ENCODE assay signal across 25 cellular contexts in genomic region chr10:77707570-77707969, GRCh38.
DNase-seq lines count a peak whose midpoint lies in the region; ATAC-seq, FAIRE-seq and TF ChIP-seq lines count a peak whose summit lies in the region.
"Had no signal": no experiment of that assay in that cellular context is flagged by ENCODE, and none has a peak within 500 bp of the region (broad histone marks: within the 10 kb centered on the region; RNA-seq: fewer than 3 reads in every experiment).

No MANE protein-coding gene starts in this region.

- POLR2A ChIA-PET in SK-N-SH (lab: Yijun Ruan, JAX): no interaction called here

- ATAC-seq in stimulated activated memory B cell treated with anti-CD40 and anti-IgM and Interleukin-4, amounts not matched to agents 10 μg/mL and 1 μg/mL and 100 μg/mL, for 72 hours: no peak
- no peak for ATAC-seq in HG02610 (IDR thresholded peaks at IDR 0.05; ENCODE audit: unreplicated experiment)

- H3K9me3 ChIP-seq in SK-N-SH: no peaks in the 10 kb centered on the region
- H3K9me3 ChIP-seq: BE2C, BLaER1 had no signal

- peaks cover 26% of the 10 kb centered on the region for H3K27me3 Mint-ChIP-seq in stimulated activated memory B cell treated with anti-CD40 and anti-IgM and Interleukin-4, amounts not matched to agents 10 μg/mL and 1 μg/mL and 100 μg/mL, for 72 hours

- H3K9me2 ChIP-seq in SK-N-SH: no peaks in the 10 kb centered on the region

- H4K20me1 ChIP-seq in SK-N-SH (ENCODE audit: insufficient read depth): no peaks in the 10 kb centered on the region
- H4K20me1 ChIP-seq: BLaER1 had no signal

- no peaks in the 10 kb centered on the region for H3K9me3 Mint-ChIP-seq in stimulated activated memory B cell treated with anti-CD40 and anti-IgM and Interleukin-4, amounts not matched to agents 10 μg/mL and 1 μg/mL and 100 μg/mL, for 72 hours
- H3K9me3 Mint-ChIP-seq: CD8-positive, alpha-beta memory T cell had no signal

- no peak overlapping the region for H3K4me3 ChIP-seq in SK-N-SH (ENCODE audit: low read depth in 2 of 2, low read length in 1 of 2)
- H3K4me3 ChIP-seq: BLaER1 had no signal

- no peaks in the 10 kb centered on the region; a peak in 1 of 4 replicates for H3K4me1 ChIP-seq in SK-N-SH (ENCODE audit: control insufficient read depth in 1 of 2, insufficient read depth in 2 of 2, low read depth in 1 of 2, low read length in 1 of 2)

- no peaks in the 10 kb centered on the region for H3K36me3 Mint-ChIP-seq in stimulated activated memory B cell treated with anti-CD40 and anti-IgM and Interleukin-4, amounts not matched to agents 10 μg/mL and 1 μg/mL and 100 μg/mL, for 72 hours
- H3K36me3 Mint-ChIP-seq: CD4-positive, alpha-beta memory T cell; CD4-positive, CD25-positive, alpha-beta regulatory T cell; CD8-positive, alpha-beta memory T cell had no signal

- H3K27ac ChIP-seq in SK-N-SH (ENCODE audit: low read depth in 2 of 2, low read length in 1 of 2): peak overlapping the region in 1 of 2 experiments; percentile 24; a peak in 1 of 4 replicates
- H3K27ac ChIP-seq: BLaER1 had no signal

- no peak for TF ChIP-seq RAD21 in SK-N-SH (IDR thresholded peaks at IDR 0.05; ENCODE audit: low read length)

- no peak for TF ChIP-seq CTCF in SK-N-SH (IDR thresholded peaks at IDR 0.05)

- CTCF ChIA-PET in SK-N-SH (lab: Yijun Ruan, JAX): interaction anchor here (0.9 to 2.4 kb wide), 4 partner anchors 27 to 542 kb away, joined by 3 to 10 read pairs (median 3); no protein-coding TSS in a partner anchor

- FAIRE-seq in endometrium (lab: Jason Lieb, UNC): peak; percentile 29
- FAIRE-seq: A204.1, G401.6, GM12891, GM19239 had no signal

- H3K4me2 ChIP-seq in SK-N-SH: no peak overlapping the region
- H3K4me2 ChIP-seq: BLaER1 had no signal

- H3K9ac ChIP-seq in SK-N-SH: no peak overlapping the region
- H3K9ac ChIP-seq: BLaER1 had no signal

- H2AFZ ChIP-seq in SK-N-SH (ENCODE audit: low read depth): no peak overlapping the region

- H3K27me3 ChIP-seq in SK-N-SH (ENCODE audit: insufficient read depth): no peaks in the 10 kb centered on the region
- H3K27me3 ChIP-seq: BE2C, BLaER1 had no signal

- no peak overlapping the region for H3K27ac Mint-ChIP-seq in stimulated activated memory B cell treated with anti-CD40 and anti-IgM and Interleukin-4, amounts not matched to agents 10 μg/mL and 1 μg/mL and 100 μg/mL, for 72 hours
- H3K27ac Mint-ChIP-seq: CD14-positive monocyte; CD4-positive, alpha-beta memory T cell; CD4-positive, CD25-positive, alpha-beta regulatory T cell; CD8-positive, alpha-beta memory T cell had no signal

- no peaks in the 10 kb centered on the region for H3F3A ChIP-seq in SK-N-SH (replicated peaks; ENCODE audit: insufficient read depth)

- peak in 1 of 2 experiments; percentile 63; a peak in 1 of 4 replicates for TF ChIP-seq EP300 in SK-N-SH (IDR thresholded peaks at IDR 0.05; ENCODE audit: borderline replicate concordance in 1 of 2, low read depth in 1 of 2, low read length in 1 of 2)

- WGBS in SK-N-SH (ENCODE audit: low lambda C conversion rate): 7% methylated on average over 1 of the region's 1 CpG

- DNase-seq in SK-N-SH: no peak
- DNase-seq in T-helper 1 cell: no peak
- DNase-seq: 8988T; ACHN; BE2C; C1 segment of cervical spinal cord; CD4-positive, alpha-beta memory T cell; CD4-positive, CD25-positive, alpha-beta regulatory T cell; CD8-positive, alpha-beta memory T cell; COR-L47; DMS 273 treated with DMSO at 0.1 percent for 48 hours; DMS153; DMS53; DMS79; DND-41; GF-D8 had no signal

- no peaks in the 10 kb centered on the region for H3K79me2 ChIP-seq in SK-N-SH (ENCODE audit: insufficient read depth)

- peaks cover 21% of the 10 kb centered on the region for H3K4me1 Mint-ChIP-seq in stimulated activated memory B cell treated with anti-CD40 and anti-IgM and Interleukin-4, amounts not matched to agents 10 μg/mL and 1 μg/mL and 100 μg/mL, for 72 hours

- H3K36me3 ChIP-seq in SK-N-SH (replicated peaks in 1 of 2; ENCODE audit: control insufficient read depth in 1 of 2, insufficient read depth in 2 of 2, low read length in 1 of 2): no peaks in the 10 kb centered on the region
- H3K36me3 ChIP-seq: BE2C, BLaER1 had no signal

- H3K4me3 Mint-ChIP-seq in stimulated activated memory B cell treated with anti-CD40 and anti-IgM and Interleukin-4, amounts not matched to agents 10 μg/mL and 1 μg/mL and 100 μg/mL, for 72 hours: no peak overlapping the region
- H3K4me3 Mint-ChIP-seq: CD14-positive monocyte; CD4-positive, alpha-beta memory T cell; CD4-positive, CD25-positive, alpha-beta regulatory T cell had no signal

TF ChIP-seq in SK-N-SH, 30 proteins besides CTCF, POLR2A, EP300 and RAD21:
- no peak for TF ChIP-seq GATA2 (CRISPR knock-in tag; IDR thresholded peaks at IDR 0.05)
- TF ChIP-seq NFIC (IDR thresholded peaks at IDR 0.05; ENCODE audit: borderline replicate concordance): no peak
- no peak for TF ChIP-seq FOXJ3 (CRISPR knock-in tag; IDR thresholded peaks at IDR 0.05)
- TF ChIP-seq JUND (IDR thresholded peaks at IDR 0.05): no peak
- no peak for TF ChIP-seq ELF1 (IDR thresholded peaks at IDR 0.05)
- no peak for TF ChIP-seq PBX3 (IDR thresholded peaks at IDR 0.05)
- TF ChIP-seq EZH2phosphoT487 (IDR thresholded peaks at IDR 0.05; ENCODE audit: borderline replicate concordance, low read depth): no peak
- TF ChIP-seq RFX5 (IDR thresholded peaks at IDR 0.05; ENCODE audit: low read length): no peak
- peak; percentile 67 for TF ChIP-seq TCF12 (IDR thresholded peaks at IDR 0.05)
